ENCODE assay signal across 1 cellular context in genomic region chr19:29404951-29405727, GRCh38.
TF ChIP-seq lines count a peak whose summit lies in the region.

No MANE protein-coding gene starts in this region.

TF ChIP-seq in SK-N-SH treated with all-trans-retinoic acid at 6 μM for 48 hours, 23 proteins besides CTCF, POLR2A, EP300 and RAD21 (continued from another document):
- TF ChIP-seq TOX (CRISPR knock-in tag; IDR thresholded peaks at IDR 0.05; ENCODE audit: borderline replicate concordance): no peak
- no peak for TF ChIP-seq ZFP30 (CRISPR knock-in tag; IDR thresholded peaks at IDR 0.05)
- TF ChIP-seq TCF4 (CRISPR knock-in tag; IDR thresholded peaks at IDR 0.05; ENCODE audit: borderline replicate concordance): no peak
- TF ChIP-seq CSDC2 (CRISPR knock-in tag; IDR thresholded peaks at IDR 0.05): no peak
- no peak for TF ChIP-seq OSR1 (CRISPR knock-in tag; IDR thresholded peaks at IDR 0.05)
- TF ChIP-seq GLIS3 (CRISPR knock-in tag; IDR thresholded peaks at IDR 0.05): no peak
- no peak for TF ChIP-seq POU6F1 (CRISPR knock-in tag; IDR thresholded peaks at IDR 0.05; ENCODE audit: borderline replicate concordance, low read depth)
- TF ChIP-seq ARNTL (CRISPR knock-in tag; IDR thresholded peaks at IDR 0.05; ENCODE audit: borderline replicate concordance, low read depth): no peak
- TF ChIP-seq TSHZ2 (CRISPR knock-in tag; IDR thresholded peaks at IDR 0.05): no peak
- no peak for TF ChIP-seq CREB5 (CRISPR knock-in tag; IDR thresholded peaks at IDR 0.05; ENCODE audit: low read depth)
- no peak for TF ChIP-seq ZFP3 (CRISPR knock-in tag; IDR thresholded peaks at IDR 0.05)
